Comparison of ENCODE assay signal across 8 cellular contexts in the genomic region with DNA sequence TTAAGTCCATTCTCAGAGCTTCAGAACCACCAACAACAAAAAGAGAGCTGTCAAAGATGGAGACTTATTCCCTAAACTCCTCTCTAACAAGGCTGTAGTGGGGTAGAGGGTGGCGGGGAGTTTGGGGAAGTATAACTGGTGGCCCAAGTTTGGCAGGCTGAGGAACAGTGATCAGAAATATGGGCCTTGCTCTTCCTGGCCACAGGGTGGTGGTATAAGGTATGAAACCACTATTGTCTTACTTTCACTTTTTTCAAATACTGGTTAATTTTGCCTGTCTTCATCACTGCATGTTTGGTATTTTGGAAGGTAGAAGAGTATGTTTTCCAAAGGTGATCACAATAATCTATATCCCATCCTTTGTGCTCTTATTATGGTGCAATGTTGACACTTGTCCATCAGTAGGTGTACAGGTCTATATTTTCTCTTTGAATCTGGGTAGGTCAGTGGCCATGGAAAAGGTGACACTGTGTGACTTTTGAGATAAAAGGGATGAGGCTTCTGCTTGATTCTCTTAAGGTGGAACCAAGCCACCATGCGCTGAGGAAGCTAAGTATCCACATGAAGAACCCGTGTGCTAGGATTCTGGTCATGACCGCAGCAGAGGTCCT. TPM values are rescaled to one million over a fixed set of nuclear protein-coding genes. Genes with fewer than 3 reads are reported as not detected.
DNase-seq lines count a peak whose midpoint lies in the region; ATAC-seq, FAIRE-seq and TF ChIP-seq lines count a peak whose summit lies in the region.

No MANE protein-coding gene starts in this region.

- no peak overlapping the region for H2BK20ac ChIP-seq in H1 (ENCODE audit: low read length)

- H3K9me3 ChIP-seq in H1 (ENCODE audit: insufficient read depth in 2 of 2, low read depth in 1 of 2, low read length in 1 of 2): no peaks in the 10 kb centered on the region

- DNase-seq in AG09309 (ENCODE audit: low read depth): no peak
- peak; percentile 64 for DNase-seq in NB4 (ENCODE audit: low read depth)
- no peak for DNase-seq in H1 (ENCODE audit: low read depth in 1 of 2, low spot score in 2 of 2)
- no peak for DNase-seq in stimulated activated naive B cell treated with anti-CD40 and anti-IgM and Interleukin-4, amounts not matched to agents 10 μg/mL and 1 μg/mL and 100 μg/mL, for 72 hours
- DNase-seq in sciatic nerve (ENCODE audit: low spot score): no peak
- DNase-seq in activated CD4-positive, CD25-positive, alpha-beta regulatory T cell (lab: John Stamatoyannopoulos, UW): no peak

- H3K36me3 Mint-ChIP-seq in stimulated activated naive B cell treated with anti-CD40 and anti-IgM and Interleukin-4, amounts not matched to agents 10 μg/mL and 1 μg/mL and 100 μg/mL, for 72 hours: peaks cover 0 to 3% of the 10 kb centered on the region in 2 donors

- no peaks in the 10 kb centered on the region for H3K79me1 ChIP-seq in H1 (ENCODE audit: low read depth, low read length)

- no peaks in the 10 kb centered on the region for H4K20me1 ChIP-seq in H1 (replicated peaks in 1 of 2; ENCODE audit: control insufficient read depth in 1 of 2, insufficient read depth in 2 of 2, low read length in 2 of 2)

- peak; percentile 66 to 71 for TF ChIP-seq RAD21 in H1 (IDR thresholded peaks at IDR 0.05 in 1 of 2, conservative IDR thresholded peaks at IDR 0.05 in 1 of 2; ENCODE audit: low read depth in 2 of 2, low read length in 2 of 2)

- peaks cover 4 to 12% of the 10 kb centered on the region in 2 donors for H3K4me1 Mint-ChIP-seq in stimulated activated naive B cell treated with anti-CD40 and anti-IgM and Interleukin-4, amounts not matched to agents 10 μg/mL and 1 μg/mL and 100 μg/mL, for 72 hours

- H2BK15ac ChIP-seq in H1 (ENCODE audit: low read length): no peak overlapping the region

- no peak overlapping the region for H3K23ac ChIP-seq in H1 (ENCODE audit: insufficient read length)

- no peaks in the 10 kb centered on the region for H3K27me3 Mint-ChIP-seq in stimulated activated naive B cell treated with anti-CD40 and anti-IgM and Interleukin-4, amounts not matched to agents 10 μg/mL and 1 μg/mL and 100 μg/mL, for 72 hours

- peak; percentile 81 for FAIRE-seq in H1 (lab: Jason Lieb, UNC)

- H3K36me3 ChIP-seq in H1 (ENCODE audit: control insufficient read depth in 2 of 4, insufficient read depth in 4 of 4, low read length in 3 of 4): no peaks in the 10 kb centered on the region

- H3K79me2 ChIP-seq in H1 (ENCODE audit: control insufficient read depth in 1 of 2, insufficient read depth in 2 of 2, low read length in 2 of 2): no peaks in the 10 kb centered on the region

- H3K18ac ChIP-seq in H1 (ENCODE audit: extremely low read depth, low read length): no peak overlapping the region

- H3K4me3 ChIP-seq in AG09309 (ENCODE audit: control insufficient read depth, low read depth, low read length) (no peak overlapping the region), NB4 (ENCODE audit: low read depth, low read length) (no peak overlapping the region), H1 (ENCODE audit: extremely low read depth in 1 of 4, insufficient read depth in 2 of 4, low read depth in 3 of 4, low read length in 4 of 4) (no peak overlapping the region)

- H2AK5ac ChIP-seq in H1 (ENCODE audit: low read depth, low read length): no peak overlapping the region

- no peak for TF ChIP-seq EP300 in H1 (IDR thresholded peaks at IDR 0.05; ENCODE audit: borderline replicate concordance in 1 of 2, low read depth in 2 of 2, low read length in 2 of 2)

- TF ChIP-seq CTCF in AG09309 (IDR thresholded peaks at IDR 0.05; ENCODE audit: control insufficient read depth, insufficient read depth, low read depth, low read length, missing control alignments) (peak; percentile 47), NB4 (IDR thresholded peaks at IDR 0.05; ENCODE audit: low read depth, low read length) (peak; percentile 52), H1 (IDR thresholded peaks at IDR 0.05; ENCODE audit: control extremely low read depth in 1 of 3, insufficient read depth in 1 of 3, low read depth in 1 of 3, low read length in 3 of 3) (peak; percentile 40 to 67 (median 58))

- H3K4me3 Mint-ChIP-seq in stimulated activated naive B cell treated with anti-CD40 and anti-IgM and Interleukin-4, amounts not matched to agents 10 μg/mL and 1 μg/mL and 100 μg/mL, for 72 hours: no peak overlapping the region

- no peaks in the 10 kb centered on the region for H3K9me3 Mint-ChIP-seq in stimulated activated naive B cell treated with anti-CD40 and anti-IgM and Interleukin-4, amounts not matched to agents 10 μg/mL and 1 μg/mL and 100 μg/mL, for 72 hours

- H2AFZ ChIP-seq in H1 (ENCODE audit: low read length): no peak overlapping the region

- intact Hi-C loops in sciatic nerve (cut with DNase I): no loop called here

- no peak overlapping the region for H4K91ac ChIP-seq in H1 (replicated peaks; ENCODE audit: insufficient read length, low read length)

- H3K4me1 ChIP-seq in H1 (replicated peaks in 1 of 4; ENCODE audit: control insufficient read depth in 3 of 4, insufficient read depth in 4 of 4, low read length in 3 of 4): no peaks in the 10 kb centered on the region; a peak in 2 of 7 replicates

- H3K23me2 ChIP-seq in H1 (ENCODE audit: low read depth, low read length): no peaks in the 10 kb centered on the region

- CTCF ChIA-PET in H1 (lab: Charles Lee; ENCODE audit: partially characterized antibody): interaction anchor here (0.6 to 3.6 kb wide), 12 partner anchors 14 to 407 kb away, joined by 3 to 27 read pairs (median 4); no protein-coding TSS in a partner anchor

- H4K5ac ChIP-seq in H1 (ENCODE audit: insufficient read length, low read depth, low read length): no peak overlapping the region

- 91% methylated on average over 4 of the region's 4 CpGs; no CpG with 5 or more reads in 1 of the 2 experiments for WGBS in H1 (ENCODE audit: extremely low coverage in 1 of 2, insufficient coverage in 1 of 2, insufficient read length in 1 of 2, insufficient replicate concordance in 2 of 2, low coverage in 1 of 2, low lambda C conversion rate in 2 of 2, missing lambda C conversion rate in 1 of 2), 2 experiments

- no peak overlapping the region for H3K4ac ChIP-seq in H1 (replicated peaks; ENCODE audit: insufficient read length, low read depth, low read length)

- no peaks in the 10 kb centered on the region for H3K27me3 ChIP-seq in H1 (replicated peaks in 1 of 4; ENCODE audit: control insufficient read depth in 3 of 4, extremely low read depth in 1 of 4, insufficient read depth in 3 of 4, low read length in 3 of 4)

- H4K8ac ChIP-seq in H1 (ENCODE audit: extremely low read depth, insufficient read depth, low read length): no peak overlapping the region

- ATAC-seq in GM18499 (IDR thresholded peaks at IDR 0.05; ENCODE audit: insufficient read depth, unreplicated experiment) (peak; percentile 94), HG02623 (IDR thresholded peaks at IDR 0.05; ENCODE audit: unreplicated experiment) (peak; percentile 94), sciatic nerve (no peak)
- peak; percentile 97 to 99 for ATAC-seq in stimulated activated naive B cell treated with anti-CD40 and anti-IgM and Interleukin-4, amounts not matched to agents 10 μg/mL and 1 μg/mL and 100 μg/mL, for 72 hours (replicated peaks)

- H2BK120ac ChIP-seq in H1 (replicated peaks; ENCODE audit: low read depth, low read length): no peak overlapping the region

- no peak overlapping the region for H2BK5ac ChIP-seq in H1 (ENCODE audit: low read depth, low read length)

- H3K56ac ChIP-seq in H1 (replicated peaks; ENCODE audit: insufficient read length, low read depth, low read length): no peak overlapping the region

- H3K9ac ChIP-seq in H1 (replicated peaks in 1 of 4; ENCODE audit: extremely low read depth in 1 of 4, low read depth in 3 of 4, low read length in 3 of 4): no peak overlapping the region

- no peak overlapping the region for H3K27ac ChIP-seq in H1 (ENCODE audit: low read depth, low read length)

- no peak for TF ChIP-seq POLR2A in NB4 (IDR thresholded peaks at IDR 0.05; ENCODE audit: extremely low read depth, insufficient read length)
- no peak for TF ChIP-seq POLR2A in H1 (IDR thresholded peaks at IDR 0.05; ENCODE audit: control extremely low read depth in 1 of 2, low read depth in 2 of 2, low read length in 2 of 2)

- POLR2A ChIA-PET in H1 (lab: Charles Lee; ENCODE audit: partially characterized antibody): interaction anchor here (1.2 kb wide), 2 partner anchors 16 to 17 kb away, joined by 3 read pairs; no protein-coding TSS in a partner anchor

- no peak overlapping the region for H3K14ac ChIP-seq in H1 (ENCODE audit: insufficient read length)

- no peak overlapping the region for H2BK12ac ChIP-seq in H1 (ENCODE audit: low read depth, low read length)

- no peak overlapping the region for H3K4me2 ChIP-seq in H1 (ENCODE audit: insufficient read depth in 1 of 2, low read depth in 2 of 2, low read length in 2 of 2)

- H3K27ac Mint-ChIP-seq in stimulated activated naive B cell treated with anti-CD40 and anti-IgM and Interleukin-4, amounts not matched to agents 10 μg/mL and 1 μg/mL and 100 μg/mL, for 72 hours: no peak overlapping the region

TF ChIP-seq in H1, 55 proteins besides CTCF, POLR2A, EP300 and RAD21 (continues in another document):
- TF ChIP-seq CEBPB (IDR thresholded peaks at IDR 0.05; ENCODE audit: low read depth, low read length) (no peak), TBP (IDR thresholded peaks at IDR 0.05; ENCODE audit: low read depth, low read length) (no peak), RBBP5 (IDR thresholded peaks at IDR 0.05; ENCODE audit: borderline replicate concordance, low read depth, low read length) (no peak), SP4 (IDR thresholded peaks at IDR 0.05; ENCODE audit: low read length) (no peak)

RNA-seq across cellular contexts. Expression of a gene that starts 23.2 kb away (rescaled TPM):
- total RNA-seq in H1 (2021; fragmentation: NEBNext Ultra II Directional; extraction: Animal tissue kit (Norgen Biotek cat#: 25700)): 0.20 and 0.23 TPM in 2 replicates
- polyA plus RNA-seq in H1 (2011; rRNA removed): 0.39 and 0.74 TPM in 2 replicates
- 0.63 TPM for polyA plus RNA-seq in H1 (2011; cell fraction: cytosol; rRNA removed)
- polyA plus RNA-seq in H1 (2011; cell fraction: nucleus; rRNA removed): 0.58 TPM
- polyA plus RNA-seq in H1 (2012, experiment 1 of 2): 0.11 to 0.51 TPM (median 0.29 TPM) in 4 replicates
- polyA plus RNA-seq in H1 (2012, experiment 2 of 2): not detected
- 0.79 TPM for polyA plus RNA-seq in H1 (2013, experiment 1 of 2)
- polyA plus RNA-seq in H1 (2013, experiment 2 of 2): 0.72 TPM
- 3.1 and 4.2 TPM in 2 replicates for polyA minus RNA-seq in H1 (2011; rRNA and poly(A)+ RNA removed)
- not detected for polyA minus RNA-seq in H1 (2011; cell fraction: cytosol; rRNA and poly(A)+ RNA removed)
- polyA minus RNA-seq in H1 (2011; cell fraction: nucleus; rRNA and poly(A)+ RNA removed): 3.6 TPM
- total RNA-seq in sciatic nerve: 2.5 TPM

RNA-seq across cellular contexts. Expression of a gene that starts 27.7 kb away (rescaled TPM):
- total RNA-seq in H1 (2021; fragmentation: NEBNext Ultra II Directional; extraction: Animal tissue kit (Norgen Biotek cat#: 25700)): 28.2 and 36.9 TPM in 2 replicates
- 7.6 and 11.5 TPM in 2 replicates for polyA plus RNA-seq in H1 (2011; rRNA removed)
- 15.6 TPM for polyA plus RNA-seq in H1 (2011; cell fraction: cytosol; rRNA removed)
- polyA plus RNA-seq in H1 (2011; cell fraction: nucleus; rRNA removed): 22.8 TPM
- 6.7 to 18.2 TPM (median 7.5 TPM) in 4 replicates for polyA plus RNA-seq in H1 (2012, experiment 1 of 2)
- 0.84 TPM for polyA plus RNA-seq in H1 (2012, experiment 2 of 2)
- 20.9 TPM for polyA plus RNA-seq in H1 (2013, experiment 1 of 2)
- 16.5 TPM for polyA plus RNA-seq in H1 (2013, experiment 2 of 2)
- 24.9 and 26.4 TPM in 2 replicates for polyA minus RNA-seq in H1 (2011; rRNA and poly(A)+ RNA removed)
- 6.1 TPM for polyA minus RNA-seq in H1 (2011; cell fraction: cytosol; rRNA and poly(A)+ RNA removed)
- polyA minus RNA-seq in H1 (2011; cell fraction: nucleus; rRNA and poly(A)+ RNA removed): 339 TPM
- total RNA-seq in sciatic nerve: 6.4 TPM
